8 cellular contexts compared by ENCODE assay signal in the genomic region with DNA sequence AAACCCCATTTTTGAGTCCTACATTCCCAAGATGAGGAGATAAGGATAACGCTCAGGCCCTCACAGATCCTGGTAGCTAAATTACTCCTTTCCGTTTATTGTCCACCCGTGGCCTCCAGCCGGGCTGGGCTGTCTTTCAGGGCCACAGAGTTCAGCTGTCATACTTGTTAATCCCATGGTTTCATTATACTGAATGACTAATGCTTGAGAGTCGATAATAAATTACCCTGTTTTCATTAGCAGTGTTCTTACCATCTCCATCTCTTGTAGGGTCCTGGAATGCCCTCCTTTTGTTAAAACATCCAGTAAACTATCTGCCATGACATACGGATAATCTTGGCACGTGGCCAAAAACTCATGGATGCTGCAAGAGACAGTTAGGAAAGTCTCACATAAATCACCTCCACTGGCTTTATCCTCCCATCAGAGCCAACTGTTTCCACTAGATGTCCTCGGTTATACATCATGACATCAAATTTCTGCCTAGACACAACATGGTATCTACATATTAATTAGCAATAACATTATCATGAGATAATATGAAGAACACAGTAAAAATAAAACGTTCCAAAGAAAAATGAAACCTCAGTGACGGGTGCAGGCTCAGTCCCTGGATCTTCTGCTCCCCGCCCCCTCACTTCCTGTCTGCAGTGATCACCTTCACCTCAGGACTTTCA. TPM values are rescaled to one million over a fixed set of nuclear protein-coding genes. Genes with fewer than 3 reads are reported as not detected.
DNase-seq lines count a peak whose midpoint lies in the region; ATAC-seq, FAIRE-seq and TF ChIP-seq lines count a peak whose summit lies in the region.

No MANE protein-coding gene starts in this region.

- intact Hi-C loops in HepG2 (cut with micrococcal nuclease; ENCODE audit: unreplicated experiment), result no loop called here

- 90% methylated on average over 11 of the region's 11 CpGs for WGBS in HepG2 (ENCODE audit: low lambda C conversion rate)

- H3K4me1 ChIP-seq in HepG2 (ENCODE audit: insufficient read depth, low read length), result no peaks in the 10 kb centered on the region

- H3K4me3 ChIP-seq in HepG2 (replicated peaks in 1 of 3; ENCODE audit: insufficient read depth in 1 of 3, low read depth in 2 of 3, low read length in 3 of 3), result no peak overlapping the region

- H3K9me3 ChIP-seq in HepG2 (ENCODE audit: low read length), result no peaks in the 10 kb centered on the region

- H3K27ac ChIP-seq in HepG2 (ENCODE audit: extremely low read length, insufficient read depth, low read length), result no peak overlapping the region

- H3K36me3 Mint-ChIP-seq in activated T-cell treated with anti-CD3 and anti-CD28 coated beads, Interleukin-2, amount 50 U/mL, for 4 hours (ENCODE audit: insufficient read depth), result peaks cover 42% of the 10 kb centered on the region

- no peak for TF ChIP-seq EP300 in HepG2 (IDR thresholded peaks at IDR 0.05; ENCODE audit: low read depth in 2 of 2, low read length in 2 of 2)
- TF ChIP-seq EP300 in HepG2 (CRISPR knock-in tag; IDR thresholded peaks at IDR 0.05; ENCODE audit: borderline replicate concordance), result no peak

- no peak overlapping the region for H2AFZ ChIP-seq in HepG2 (ENCODE audit: low read length)

- peak; percentile 64 for FAIRE-seq in HepG2 (lab: Jason Lieb, UNC)

- no peak overlapping the region for H3K4me3 Mint-ChIP-seq in activated T-cell treated with anti-CD3 and anti-CD28 coated beads, Interleukin-2, amount 50 U/mL, for 4 hours

- no peak for TF ChIP-seq RAD21 in HepG2 (CRISPR knock-in tag; IDR thresholded peaks at IDR 0.05)

- no peaks in the 10 kb centered on the region for H4K20me1 ChIP-seq in HepG2 (ENCODE audit: insufficient read depth, low read length)

- POLR2A ChIA-PET in HepG2 (lab: Yijun Ruan, JAX), result no interaction called here

- ATAC-seq in activated T-cell treated with anti-CD3 and anti-CD28 coated beads, Interleukin-2, amount 50 U/mL, for 4 hours, result peak; percentile 10 to 24
- ATAC-seq in HepG2, result peak; percentile 60; the same call in 2 of the 3 replicates

- in situ Hi-C loops in Caki2 (cut with HindIII; ENCODE audit: low pct_unique_long_range_greater_than_20kb, low sequenced_read_pairs), result no loop called here
- in situ Hi-C loops in HepG2 (cut with HindIII; ENCODE audit: extremely low pct_ligation_motif_present, low pct_unique_long_range_greater_than_20kb), result loop anchor here (5.0 kb wide), 2 partner anchors 34 to 51 kb away; no protein-coding TSS in a partner anchor

- H3K9ac ChIP-seq in HepG2 (ENCODE audit: insufficient read depth, low read depth, low read length), result no peak overlapping the region

- TF ChIP-seq CTCF in LNCAP (IDR thresholded peaks at IDR 0.05), result peak; percentile 42; the same call in 1 of the 2 replicates
- peak; percentile 51 for TF ChIP-seq CTCF in HepG2 (CRISPR knock-in tag; IDR thresholded peaks at IDR 0.05)

- CTCF ChIA-PET in HepG2 (lab: Yijun Ruan, JAX; ENCODE audit: low intra/inter-chr PET ratio, low total read pairs), result interaction anchor here (1.0 kb wide), 1 partner anchor 31 kb away, joined by 3 read pairs; no protein-coding TSS in a partner anchor

- BruUV-seq in HepG2 (replicated peaks; lab: Mats Ljungman, UMichigan), result no TSS peak

- H3K79me2 ChIP-seq in HepG2 (ENCODE audit: insufficient read depth, low read length), result no peaks in the 10 kb centered on the region

- no peak for TF ChIP-seq POLR2A in HepG2 (IDR thresholded peaks at IDR 0.05; ENCODE audit: insufficient read depth in 1 of 2, low read depth in 2 of 2, low read length in 2 of 2)

- no peaks in the 10 kb centered on the region for H3K27me3 Mint-ChIP-seq in activated T-cell treated with anti-CD3 and anti-CD28 coated beads, Interleukin-2, amount 50 U/mL, for 4 hours (ENCODE audit: low read depth)

- H3K4me1 Mint-ChIP-seq in activated T-cell treated with anti-CD3 and anti-CD28 coated beads, Interleukin-2, amount 50 U/mL, for 4 hours (ENCODE audit: low read depth), result peaks cover 40% of the 10 kb centered on the region

- H3K4me2 ChIP-seq in HepG2 (ENCODE audit: low read depth, low read length), result no peak overlapping the region

- peak; percentile 40 for DNase-seq in Caki2 (ENCODE audit: low read depth)
- no peak for DNase-seq in activated T-cell treated with anti-CD3 and anti-CD28 coated beads, Interleukin-2, amount 50 U/mL, for 4 hours
- peak; percentile 50 for DNase-seq in HepG2 (ENCODE audit: low spot score)
- no peak for DNase-seq in SIG-M5 treated with dmso at 0.1 percent for 504 hours (lab: John Stamatoyannopoulos, UW; ENCODE audit: unreplicated experiment)
- DNase-seq in NCI-H226, result no peak
- DNase-seq in AG08396 (ENCODE audit: low spot score), result no peak
- DNase-seq in globus pallidus (ENCODE audit: low spot score), result no peak

- peaks cover 34 to 84% of the 10 kb centered on the region in 2 experiments for H3K36me3 ChIP-seq in HepG2 (replicated peaks in 1 of 2; ENCODE audit: control insufficient read depth in 1 of 2, insufficient read depth in 2 of 2, low read length in 2 of 2)

- H3K9me3 Mint-ChIP-seq in activated T-cell treated with anti-CD3 and anti-CD28 coated beads, Interleukin-2, amount 50 U/mL, for 4 hours, result no peaks in the 10 kb centered on the region

- H3K27me3 ChIP-seq in HepG2 (ENCODE audit: control insufficient read depth in 1 of 2, insufficient read depth in 2 of 2, low read length in 2 of 2), result no peaks in the 10 kb centered on the region

TF ChIP-seq in HepG2, 621 proteins besides CTCF, POLR2A, EP300 and RAD21 (continues in another document):
- no peak for TF ChIP-seq ZNF615 (CRISPR knock-in tag; IDR thresholded peaks at IDR 0.05; ENCODE audit: borderline replicate concordance)
- TF ChIP-seq, protein P1, sequence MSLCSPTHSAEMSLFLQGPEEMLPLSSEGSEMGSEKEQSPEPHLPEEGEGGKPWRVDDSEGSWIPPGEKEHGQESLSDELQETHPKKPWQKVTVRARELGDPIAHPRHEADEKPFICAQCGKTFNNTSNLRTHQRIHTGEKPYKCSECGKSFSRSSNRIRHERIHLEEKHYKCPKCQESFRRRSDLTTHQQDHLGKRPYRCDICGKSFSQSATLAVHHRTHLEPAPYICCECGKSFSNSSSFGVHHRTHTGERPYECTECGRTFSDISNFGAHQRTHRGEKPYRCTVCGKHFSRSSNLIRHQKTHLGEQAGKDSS (CRISPR knock-in tag; IDR thresholded peaks at IDR 0.05; ENCODE audit: borderline replicate concordance, low read depth), result 0 out of 2 replicates have a peak, but pooled peaks have one; percentile 24

RNA-seq across cellular contexts. Expression of a gene that starts 45.3 kb away (rescaled TPM):
- total RNA-seq in Caki2 (2014; rRNA removed; shearing (Covaris generic); ENCODE audit: low replicate concordance), result 37.9 and 40.3 TPM in 2 replicates
- 10 to 100 TPM; 87.1 to 91.1 (median 91.0) TPM for total RNA-seq in activated T-cell treated with anti-CD3 and anti-CD28 coated beads, Interleukin-2, amount 50 U/mL, for 4 hours
- 149 and 169 TPM in 2 replicates for total RNA-seq in HepG2 (2016; rRNA removed; fragmentation: Illumina TruSeq; extraction: Trizol)
- 102 and 109 TPM in 2 replicates for total RNA-seq in HepG2 (2016; cell fraction: cytosol; rRNA removed; fragmentation: Illumina TruSeq; extraction: Trizol; ENCODE audit: low read depth)
- 149 and 160 TPM in 2 replicates for total RNA-seq in HepG2 (2016; cell fraction: insoluble cytoplasmic fraction; rRNA removed; fragmentation: Illumina TruSeq; extraction: Trizol)
- total RNA-seq in HepG2 (2016; cell fraction: membrane; rRNA removed; fragmentation: Illumina TruSeq; extraction: Trizol), result 211 and 234 TPM in 2 replicates
- 80.9 and 96.6 TPM in 2 replicates for total RNA-seq in HepG2 (2016; cell fraction: nucleus; rRNA removed; fragmentation: Illumina TruSeq; extraction: Trizol)
- 68.3 and 82.3 TPM in 2 replicates for polyA plus RNA-seq in HepG2 (2011; rRNA removed)
- 30.2 and 39.5 TPM in 2 replicates for polyA plus RNA-seq in HepG2 (2011; cell fraction: cytosol; rRNA removed)
- polyA plus RNA-seq in HepG2 (2011; cell fraction: nucleus; rRNA removed), result 39.2 and 41.3 TPM in 2 replicates
- polyA plus RNA-seq in HepG2 (2012), result 76.6 and 93.4 TPM in 2 replicates
- polyA plus RNA-seq in HepG2 (2016; cell fraction: cytosol; fragmentation: Illumina TruSeq; extraction: Trizol; ENCODE audit: low read depth), result 116 and 129 TPM in 2 replicates
- polyA plus RNA-seq in HepG2 (2016; cell fraction: insoluble cytoplasmic fraction; fragmentation: Illumina TruSeq; extraction: Trizol; ENCODE audit: low read depth), result 172 and 183 TPM in 2 replicates
- polyA plus RNA-seq in HepG2 (2016; cell fraction: membrane; fragmentation: Illumina TruSeq; extraction: Trizol; ENCODE audit: low read depth), result 185 and 200 TPM in 2 replicates
- 132 and 135 TPM in 2 replicates for polyA plus RNA-seq in HepG2 (2016; cell fraction: nucleus; fragmentation: Illumina TruSeq; extraction: Trizol; ENCODE audit: insufficient read depth, low read depth)
- 44.7 and 45.9 TPM in 2 replicates for polyA minus RNA-seq in HepG2 (2011; rRNA and poly(A)+ RNA removed; ENCODE audit: low replicate concordance)
- polyA minus RNA-seq in HepG2 (2011; cell fraction: cytosol; rRNA and poly(A)+ RNA removed), result 31.4 and 39.7 TPM in 2 replicates
- 67.1 and 72.9 TPM in 2 replicates for polyA minus RNA-seq in HepG2 (2011; cell fraction: nucleus; rRNA and poly(A)+ RNA removed)

RNA-seq across cellular contexts. Expression of a gene that starts 57.1 kb away (rescaled TPM):
- total RNA-seq in Caki2 (2014; rRNA removed; shearing (Covaris generic); ENCODE audit: low replicate concordance), result 13.3 and 30.2 TPM in 2 replicates
- 10 to 100 TPM; 61.7 to 77.6 (median 70.7) TPM for total RNA-seq in activated T-cell treated with anti-CD3 and anti-CD28 coated beads, Interleukin-2, amount 50 U/mL, for 4 hours
- total RNA-seq in HepG2 (2016; rRNA removed; fragmentation: Illumina TruSeq; extraction: Trizol), result 2.3 and 4.3 TPM in 2 replicates
- 0.51 and 1.3 TPM in 2 replicates for total RNA-seq in HepG2 (2016; cell fraction: cytosol; rRNA removed; fragmentation: Illumina TruSeq; extraction: Trizol; ENCODE audit: low read depth)
- 2.5 and 4.5 TPM in 2 replicates for total RNA-seq in HepG2 (2016; cell fraction: insoluble cytoplasmic fraction; rRNA removed; fragmentation: Illumina TruSeq; extraction: Trizol)
- 1.1 and 1.8 TPM in 2 replicates for total RNA-seq in HepG2 (2016; cell fraction: membrane; rRNA removed; fragmentation: Illumina TruSeq; extraction: Trizol)
- 3.9 and 5.9 TPM in 2 replicates for total RNA-seq in HepG2 (2016; cell fraction: nucleus; rRNA removed; fragmentation: Illumina TruSeq; extraction: Trizol)
- polyA plus RNA-seq in HepG2 (2011; rRNA removed), result 2.2 and 3.7 TPM in 2 replicates
- 1.2 and 1.5 TPM in 2 replicates for polyA plus RNA-seq in HepG2 (2011; cell fraction: cytosol; rRNA removed)
- 14.6 and 16.9 TPM in 2 replicates for polyA plus RNA-seq in HepG2 (2011; cell fraction: nucleus; rRNA removed)
- polyA plus RNA-seq in HepG2 (2012), result 1.7 and 3.0 TPM in 2 replicates
- polyA plus RNA-seq in HepG2 (2016; cell fraction: cytosol; fragmentation: Illumina TruSeq; extraction: Trizol; ENCODE audit: low read depth), result 0.17 and 0.38 TPM in 2 replicates
- 1.2 and 1.4 TPM in 2 replicates for polyA plus RNA-seq in HepG2 (2016; cell fraction: insoluble cytoplasmic fraction; fragmentation: Illumina TruSeq; extraction: Trizol; ENCODE audit: low read depth)
- polyA plus RNA-seq in HepG2 (2016; cell fraction: membrane; fragmentation: Illumina TruSeq; extraction: Trizol; ENCODE audit: low read depth), result 0.44 and 0.47 TPM in 2 replicates
- polyA plus RNA-seq in HepG2 (2016; cell fraction: nucleus; fragmentation: Illumina TruSeq; extraction: Trizol; ENCODE audit: insufficient read depth, low read depth), result 6.9 and 8.7 TPM in 2 replicates
- 17.5 and 40.6 TPM in 2 replicates for polyA minus RNA-seq in HepG2 (2011; rRNA and poly(A)+ RNA removed; ENCODE audit: low replicate concordance)
- polyA minus RNA-seq in HepG2 (2011; cell fraction: cytosol; rRNA and poly(A)+ RNA removed), result 2.0 and 5.5 TPM in 2 replicates
- polyA minus RNA-seq in HepG2 (2011; cell fraction: nucleus; rRNA and poly(A)+ RNA removed), result 9.0 and 10.2 TPM in 2 replicates

Comparison
In these comparisons a context has a peak if more than half of its experiments do, and no peak if none do; other contexts are left out.
1. DNase-seq: peak in Caki2 (single experiment) and HepG2 (single experiment); none in activated T-cell treated with anti-CD3 and anti-CD28 coated beads, Interleukin-2, amount 50 U/mL, for 4 hours (single experiment), SIG-M5 treated with dmso at 0.1 percent for 504 hours (single experiment), NCI-H226 (single experiment), AG08396 (single experiment) and globus pallidus (single experiment).